Comparison of ENCODE assay signal across 7 cellular contexts in genomic region chr5:160312139-160312959, GRCh38. TPM values are rescaled to one million over a fixed set of nuclear protein-coding genes. Genes with fewer than 3 reads are reported as not detected.
DNase-seq lines count a peak whose midpoint lies in the region; ATAC-seq lines count a peak whose summit lies in the region.

Gene CCNJL, minus strand, starts transcription at chr5:160312564. Its CDS starts 641 bp downstream, at chr5:160311923.

- H3K27me3 ChIP-seq in H7 (ENCODE audit: control insufficient read depth, insufficient read depth, low read length), result no peaks in the 10 kb centered on the region

- no peaks in the 10 kb centered on the region for H3K9me3 Mint-ChIP-seq in activated naive CD4-positive, alpha-beta T cell treated with anti-CD3 and anti-CD28 coated beads, Interleukin-2, amount 50 U/mL, for 72 hours

- DNase-seq in GM03348 (ENCODE audit: low spot score) (peak; percentile 52), H7 (peak; percentile 100), NCI-H2081 (lab: John Stamatoyannopoulos, UW) (peak; percentile 88 to 91), Right ventricle myocardium inferior (ENCODE audit: missing footprints) (peak; percentile 80), nucleus accumbens (lab: John Stamatoyannopoulos, UW) (peak in 46 of 56 donors; percentile 2 to 82 (median 36))
- DNase-seq in activated naive CD4-positive, alpha-beta T cell treated with anti-CD3 and anti-CD28 coated beads, Interleukin-2, amount 50 U/mL, for 72 hours (ENCODE audit: low spot score in 2 of 2), result no peak
- DNase-seq in activated effector memory CD4-positive, alpha-beta T cell treated with anti-CD3 and anti-CD28 coated beads, Interleukin-2, amount 50 U/mL, for 16 hours, result no peak

- intact Hi-C loops in Right ventricle myocardium inferior (cut with DNase I), result no loop called here

- peaks cover 5% of the 10 kb centered on the region for H3K36me3 ChIP-seq in H7 (replicated peaks; ENCODE audit: control insufficient read depth, insufficient read depth, low read length)

- H3K36me3 Mint-ChIP-seq in activated naive CD4-positive, alpha-beta T cell treated with anti-CD3 and anti-CD28 coated beads, Interleukin-2, amount 50 U/mL, for 72 hours, result peaks cover 5 to 7% of the 10 kb centered on the region in 2 donors

- ATAC-seq in activated naive CD4-positive, alpha-beta T cell treated with anti-CD3 and anti-CD28 coated beads, Interleukin-2, amount 50 U/mL, for 72 hours, result peak; percentile 37 to 60
- ATAC-seq in Right ventricle myocardium inferior, result peak; percentile 80

- no peak within 1 kb of the TSS for H3K27ac Mint-ChIP-seq in activated naive CD4-positive, alpha-beta T cell treated with anti-CD3 and anti-CD28 coated beads, Interleukin-2, amount 50 U/mL, for 72 hours

- H3K4me3 ChIP-seq in H7 (ENCODE audit: insufficient read depth, low read depth, low read length), result peak within 1 kb of the TSS; percentile 86

RNA-seq across cellular contexts. Expression of gene CCNJL, which starts in this region (rescaled TPM):
- 17.8 and 20.9 TPM in 2 replicates for total RNA-seq in H7 (2014; rRNA removed; shearing (Covaris generic))
- under 1 TPM; 0.07 to 0.12 TPM for total RNA-seq in activated naive CD4-positive, alpha-beta T cell treated with anti-CD3 and anti-CD28 coated beads, Interleukin-2, amount 50 U/mL, for 72 hours
- total RNA-seq in Right ventricle myocardium inferior, result 10.2 TPM

Comparison
In these comparisons a context has a peak if more than half of its experiments do, and no peak if none do; other contexts are left out.
1. RNA of gene CCNJL (total RNA-seq): 17.8 to 20.9 TPM in H7 and 10.2 TPM in Right ventricle myocardium inferior (single experiment); 0.07 to 0.12 TPM in activated naive CD4-positive, alpha-beta T cell treated with anti-CD3 and anti-CD28 coated beads, Interleukin-2, amount 50 U/mL, for 72 hours; every median in the first group is over 10 times any median in the second.
2. Peak in ATAC-seq in activated naive CD4-positive, alpha-beta T cell treated with anti-CD3 and anti-CD28 coated beads, Interleukin-2, amount 50 U/mL, for 72 hours; RNA of the gene not detected or under 1 TPM.
3. DNase-seq: peak in GM03348 (single experiment), H7 (single experiment), NCI-H2081 (2 of 2), Right ventricle myocardium inferior (single experiment) and nucleus accumbens (46 of 56); none in activated naive CD4-positive, alpha-beta T cell treated with anti-CD3 and anti-CD28 coated beads, Interleukin-2, amount 50 U/mL, for 72 hours (0 of 2) and activated effector memory CD4-positive, alpha-beta T cell treated with anti-CD3 and anti-CD28 coated beads, Interleukin-2, amount 50 U/mL, for 16 hours (single experiment).